Comparison of ENCODE assay signal across 9 cellular contexts in genomic region chr6:37648465-37649330, GRCh38. TPM values are rescaled to one million over a fixed set of nuclear protein-coding genes. Genes with fewer than 3 reads are reported as not detected.
DNase-seq lines count a peak whose midpoint lies in the region; ATAC-seq, FAIRE-seq and TF ChIP-seq lines count a peak whose summit lies in the region.
"Had no signal": no experiment of that assay in that cellular context is flagged by ENCODE, and none has a peak within 500 bp of the region (broad histone marks: within the 10 kb centered on the region; RNA-seq: fewer than 3 reads in every experiment).

No MANE protein-coding gene starts in this region.

- H3K4me1 Mint-ChIP-seq in astrocyte (ENCODE audit: low read depth, unreplicated experiment): no peaks in the 10 kb centered on the region
- H3K4me1 Mint-ChIP-seq in mesothelial cell of epicardium: peaks cover 11% of the 10 kb centered on the region

- TF ChIP-seq POLR2A in thyroid gland (IDR thresholded peaks at IDR 0.05): no peak

- H3K9me3 Mint-ChIP-seq in astrocyte (ENCODE audit: unreplicated experiment) (peaks cover 4% of the 10 kb centered on the region), mesothelial cell of epicardium (no peaks in the 10 kb centered on the region)

- H3K9ac ChIP-seq in astrocyte (ENCODE audit: low read length): no peak overlapping the region
- H3K9ac ChIP-seq: BLaER1 treated with 17β-estradiol and CSF1 and Interleukin-3, amounts not matched to agents 10 nM and 100 nM had no signal

- H3K36me3 Mint-ChIP-seq in astrocyte (ENCODE audit: low read depth, unreplicated experiment): peaks cover 13% of the 10 kb centered on the region
- no peaks in the 10 kb centered on the region for H3K36me3 Mint-ChIP-seq in mesothelial cell of epicardium

- H2AFZ ChIP-seq in astrocyte (ENCODE audit: low read depth, low read length): peak overlapping the region; percentile 81

- H3K4me3 Mint-ChIP-seq in astrocyte (ENCODE audit: unreplicated experiment) (no peak overlapping the region), mesothelial cell of epicardium (no peak overlapping the region)

- H3K27ac Mint-ChIP-seq in astrocyte (ENCODE audit: unreplicated experiment) (no peak overlapping the region), mesothelial cell of epicardium (no peak overlapping the region)

- 13 to 24% methylated on average over 27 to 52 of the region's 71 CpGs for WGBS in thyroid gland, 2 donors

- no peak overlapping the region for H3K27ac ChIP-seq in astrocyte (ENCODE audit: low read depth, low read length)
- no peak overlapping the region for H3K27ac ChIP-seq in thyroid gland
- H3K27ac ChIP-seq: BLaER1 treated with 17β-estradiol and CSF1 and Interleukin-3, amounts not matched to agents 10 nM and 100 nM had no signal

- H3K27me3 Mint-ChIP-seq in astrocyte (ENCODE audit: low read depth, unreplicated experiment) (peaks cover 59% of the 10 kb centered on the region), mesothelial cell of epicardium (ENCODE audit: low read depth) (peaks cover 69% of the 10 kb centered on the region)

- H3K9me3 ChIP-seq in astrocyte (ENCODE audit: insufficient read depth, low read depth, low read length): no peaks in the 10 kb centered on the region
- H3K9me3 ChIP-seq in thyroid gland: no peaks in the 10 kb centered on the region

- no peaks in the 10 kb centered on the region for H3K79me2 ChIP-seq in astrocyte (ENCODE audit: insufficient read depth, low read length)

- H3K4me3 ChIP-seq in astrocyte (ENCODE audit: insufficient read depth, low read depth, low read length) (peak overlapping the region; percentile 23), thyroid gland (replicated peaks in 1 of 3) (no peak overlapping the region)
- H3K4me3 ChIP-seq: BLaER1 treated with 17β-estradiol and CSF1 and Interleukin-3, amounts not matched to agents 10 nM and 100 nM had no signal

- no peak for FAIRE-seq in astrocyte (lab: Jason Lieb, UNC)

- H3K4me2 ChIP-seq in astrocyte (ENCODE audit: low read length): peak overlapping the region; percentile 71
- H3K4me2 ChIP-seq: BLaER1 treated with 17β-estradiol and CSF1 and Interleukin-3, amounts not matched to agents 10 nM and 100 nM had no signal

- H3K27me3 ChIP-seq in astrocyte (ENCODE audit: insufficient read depth, low read length): peaks cover 3% of the 10 kb centered on the region
- no peaks in the 10 kb centered on the region for H3K27me3 ChIP-seq in thyroid gland
- H3K27me3 ChIP-seq: BLaER1 treated with 17β-estradiol and CSF1 and Interleukin-3, amounts not matched to agents 10 nM and 100 nM had no signal

- ATAC-seq in GM19452 (IDR thresholded peaks at IDR 0.05; ENCODE audit: unreplicated experiment): no peak

- no peak for TF ChIP-seq CTCF in astrocyte (IDR thresholded peaks at IDR 0.05; ENCODE audit: insufficient read depth, low read depth, low read length)
- no peak for TF ChIP-seq CTCF in thyroid gland (IDR thresholded peaks at IDR 0.05)
- no peak for TF ChIP-seq CTCF in mesothelial cell of epicardium (IDR thresholded peaks at IDR 0.05; ENCODE audit: unreplicated experiment)

- H3K36me3 ChIP-seq in astrocyte (ENCODE audit: insufficient read depth, low read length): no peaks in the 10 kb centered on the region
- H3K36me3 ChIP-seq in thyroid gland: no peaks in the 10 kb centered on the region
- H3K36me3 ChIP-seq: BLaER1 treated with 17β-estradiol and CSF1 and Interleukin-3, amounts not matched to agents 10 nM and 100 nM had no signal

- H3K4me1 ChIP-seq in astrocyte (ENCODE audit: insufficient read depth, low read length) (peaks cover 2% of the 10 kb centered on the region), thyroid gland (peaks cover 17 to 18% of the 10 kb centered on the region in 2 donors)

- no peaks in the 10 kb centered on the region for H4K20me1 ChIP-seq in astrocyte (ENCODE audit: insufficient read depth, low read length)
- H4K20me1 ChIP-seq: BLaER1 treated with 17β-estradiol and CSF1 and Interleukin-3, amounts not matched to agents 10 nM and 100 nM had no signal

- intact Hi-C loops in thyroid gland (cut with DNase I): no loop called here

- DNase-seq in activated T-cell treated with anti-CD3 and anti-CD28 coated beads for 4 hours: peak; percentile 25
- DNase-seq in activated T-cell treated with anti-CD3 and anti-CD28 coated beads, Interleukin-2, amount 50 U/mL, for 1 hour: no peak
- DNase-seq in astrocyte (ENCODE audit: low read depth): no peak
- peak; percentile 68 for DNase-seq in left kidney (ENCODE audit: low read depth, low spot score)
- peak; percentile 21 to 26 for DNase-seq in thyroid gland
- DNase-seq in mesothelial cell of epicardium (ENCODE audit: low spot score in 2 of 2, unreplicated experiment in 2 of 2): no peak
- DNase-seq in NCI-H1105 (lab: John Stamatoyannopoulos, UW): no peak

RNA-seq across cellular contexts. Expression of gene MDGA1, which starts 49.0 kb away (rescaled TPM):
- total RNA-seq in astrocyte: 5.5 and 5.9 TPM in 2 replicates
- total RNA-seq in thyroid gland: 1 to 10 TPM in 3 of 4 donors, under 1 TPM in 1; 0.83 to 3.9 (median 1.6) TPM
- total RNA-seq in mesothelial cell of epicardium: 2.3 to 3.7 TPM (median 2.9 TPM) in 3 replicates

Comparison
In these comparisons a context has a peak if more than half of its experiments do, and no peak if none do; other contexts are left out.
1. DNase-seq: peak in activated T-cell treated with anti-CD3 and anti-CD28 coated beads for 4 hours (single experiment), left kidney (single experiment) and thyroid gland (2 of 2); none in activated T-cell treated with anti-CD3 and anti-CD28 coated beads, Interleukin-2, amount 50 U/mL, for 1 hour (single experiment), astrocyte (single experiment), mesothelial cell of epicardium (0 of 2) and NCI-H1105 (single experiment).